22 cellular contexts compared by ENCODE assay signal in the genomic region with DNA sequence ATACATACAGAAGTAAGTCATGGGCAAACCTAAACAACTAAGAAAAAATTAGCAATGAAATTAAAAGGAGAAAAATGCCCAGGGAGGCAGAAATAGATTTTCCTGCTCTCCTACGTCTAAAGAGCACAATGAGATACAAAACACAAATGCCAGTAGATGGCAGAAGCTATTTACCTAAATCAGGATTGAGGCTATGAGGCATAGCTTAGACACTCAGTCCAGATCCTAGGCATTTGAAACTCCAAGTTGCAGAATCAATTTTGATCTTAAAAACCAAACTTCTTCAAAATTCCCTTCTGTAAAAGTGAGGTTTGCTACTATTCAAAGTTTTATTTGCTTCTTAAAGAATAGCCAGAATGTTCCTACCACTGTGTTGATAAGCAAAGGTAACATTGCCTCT.
A peak's percentile ranks its signal among the peaks of the same experiment; 100 is the strongest.
DNase-seq lines count a peak whose midpoint lies in the region; ATAC-seq and TF ChIP-seq lines count a peak whose summit lies in the region.
"Had no signal": no experiment of that assay in that cellular context is flagged by ENCODE, and none has a peak within 500 bp of the region (broad histone marks: within the 10 kb centered on the region; RNA-seq: fewer than 3 reads in every experiment).

No MANE protein-coding gene starts in this region.

- 20% methylated on average over 1 of the region's 1 CpG for WGBS in hepatocyte (ENCODE audit: low lambda C conversion rate, missing lambda C conversion rate)

- H4K20me1 ChIP-seq in Loucy (ENCODE audit: insufficient read depth, low read length, poor library complexity, severe bottlenecking) (no peaks in the 10 kb centered on the region), hepatocyte (ENCODE audit: insufficient read depth, poor library complexity, severe bottlenecking) (no peaks in the 10 kb centered on the region)

- in situ Hi-C loops in astrocyte of the cerebellum (cut with HindIII; ENCODE audit: low sequenced_read_pairs) = no loop called here

- H3K9me3 Mint-ChIP-seq in activated naive CD8-positive, alpha-beta T cell treated with anti-CD3 and anti-CD28 coated beads, Interleukin-2, amount 50 U/mL, for 24 hours = no peaks in the 10 kb centered on the region
- H3K9me3 Mint-ChIP-seq: activated CD4-positive, alpha-beta T cell treated with anti-CD3 and anti-CD28 coated beads, Interleukin-2, amount 10 ng/mL, durations not matched to agents 7 days and 5 days; stimulated activated naive CD8-positive, alpha-beta T cell treated with anti-CD3 and anti-CD28 coated beads, Interleukin-15, amount 100 ng/mL, for 72 hours had no signal

- H3K36me3 ChIP-seq in Loucy (ENCODE audit: insufficient read depth, low read length) = no peaks in the 10 kb centered on the region
- no peaks in the 10 kb centered on the region for H3K36me3 ChIP-seq in hepatocyte (replicated peaks; ENCODE audit: insufficient read depth, low read depth)
- H3K36me3 ChIP-seq: upper lobe of left lung had no signal

- H3K9me3 ChIP-seq in AG04450 (ENCODE audit: control insufficient read depth, insufficient read depth, low read length) (no peaks in the 10 kb centered on the region), Loucy (ENCODE audit: insufficient read depth, low read depth, low read length) (no peaks in the 10 kb centered on the region), hepatocyte (ENCODE audit: low read depth) (no peaks in the 10 kb centered on the region)
- H3K9me3 ChIP-seq: upper lobe of left lung had no signal

- no peak overlapping the region for H3K4me3 Mint-ChIP-seq in activated naive CD8-positive, alpha-beta T cell treated with anti-CD3 and anti-CD28 coated beads, Interleukin-2, amount 50 U/mL, for 24 hours
- H3K4me3 Mint-ChIP-seq: activated CD4-positive, alpha-beta T cell treated with anti-CD3 and anti-CD28 coated beads, Interleukin-2, amount 10 ng/mL, durations not matched to agents 7 days and 5 days had no signal

- H2AFZ ChIP-seq in Loucy (ENCODE audit: low read length) = no peak overlapping the region
- no peak overlapping the region for H2AFZ ChIP-seq in hepatocyte

- no peaks in the 10 kb centered on the region for H3K27me3 ChIP-seq in AG04450 (ENCODE audit: control insufficient read depth, insufficient read depth, low read length)
- H3K27me3 ChIP-seq in Loucy (ENCODE audit: insufficient read depth, low read length, poor library complexity, severe bottlenecking) = no peaks in the 10 kb centered on the region
- peaks cover 3% of the 10 kb centered on the region for H3K27me3 ChIP-seq in hepatocyte
- H3K27me3 ChIP-seq: upper lobe of left lung had no signal

- H3K36me3 Mint-ChIP-seq in activated naive CD8-positive, alpha-beta T cell treated with anti-CD3 and anti-CD28 coated beads, Interleukin-2, amount 50 U/mL, for 24 hours (ENCODE audit: low read depth) = no peaks in the 10 kb centered on the region

- no peaks in the 10 kb centered on the region for H3F3A ChIP-seq in Loucy (ENCODE audit: low read depth)

- H3K4me1 Mint-ChIP-seq in activated naive CD8-positive, alpha-beta T cell treated with anti-CD3 and anti-CD28 coated beads, Interleukin-2, amount 50 U/mL, for 24 hours = peaks cover 16% of the 10 kb centered on the region

- CTCF ChIA-PET in AG04450 (lab: Charles Lee) = interaction anchor here (0.8 to 4.6 kb wide), 15 partner anchors 8 to 157 kb away, joined by 3 to 46 read pairs (median 3); no protein-coding TSS in a partner anchor

- H3K4me3 ChIP-seq in AG04450 (ENCODE audit: low read depth, low read length) (no peak overlapping the region), Loucy (ENCODE audit: low read length, poor library complexity, severe bottlenecking) (no peak overlapping the region), astrocyte of the cerebellum (ENCODE audit: low read depth, low read length) (no peak overlapping the region), hepatocyte (no peak overlapping the region)
- H3K4me3 ChIP-seq: coronary artery, upper lobe of left lung had no signal

- peaks cover 14% of the 10 kb centered on the region for H3K4me1 ChIP-seq in Loucy (ENCODE audit: insufficient read depth, low read length, poor library complexity, severe bottlenecking)
- no peaks in the 10 kb centered on the region for H3K4me1 ChIP-seq in hepatocyte (ENCODE audit: insufficient read depth)
- H3K4me1 ChIP-seq: upper lobe of left lung had no signal

- H3K4me2 ChIP-seq in Loucy (ENCODE audit: low read depth, low read length, poor library complexity, severe bottlenecking) (no peak overlapping the region), hepatocyte (no peak overlapping the region)
- H3K4me2 ChIP-seq: KMS-11 had no signal

- no peak overlapping the region for H3K9ac ChIP-seq in Loucy (ENCODE audit: low read depth, low read length, poor library complexity, severe bottlenecking)
- H3K9ac ChIP-seq: KMS-11 had no signal

- no peak overlapping the region for H3K27ac Mint-ChIP-seq in activated naive CD8-positive, alpha-beta T cell treated with anti-CD3 and anti-CD28 coated beads, Interleukin-2, amount 50 U/mL, for 24 hours
- H3K27ac Mint-ChIP-seq: activated CD4-positive, alpha-beta T cell treated with anti-CD3 and anti-CD28 coated beads, Interleukin-2, amount 10 ng/mL, durations not matched to agents 7 days and 5 days; stimulated activated naive CD8-positive, alpha-beta T cell treated with anti-CD3 and anti-CD28 coated beads, Interleukin-15, amount 100 ng/mL, for 72 hours had no signal

- H3K9me2 ChIP-seq in Loucy (replicated peaks; ENCODE audit: low read depth, low read length) = no peaks in the 10 kb centered on the region
- H3K9me2 ChIP-seq in hepatocyte (replicated peaks; ENCODE audit: insufficient read depth) = no peaks in the 10 kb centered on the region

- peak; percentile 68 for TF ChIP-seq CTCF in AG04450 (IDR thresholded peaks at IDR 0.05; ENCODE audit: low read depth, low read length)
- TF ChIP-seq CTCF in Loucy (conservative IDR thresholded peaks at IDR 0.05; ENCODE audit: low read length) = peak; percentile 31; the same call in 1 of the 2 replicates
- no peak for TF ChIP-seq CTCF in astrocyte of the cerebellum (IDR thresholded peaks at IDR 0.05; ENCODE audit: low read depth, low read length, missing control alignments)
- TF ChIP-seq CTCF in hepatocyte (IDR thresholded peaks at IDR 0.05; ENCODE audit: poor library complexity) = peak; percentile 40

- DNase-seq in AG04450 (ENCODE audit: low read depth, low spot score) (peak; percentile 20), astrocyte of the cerebellum (ENCODE audit: low read depth) (peak; percentile 11), hepatocyte (ENCODE audit: low spot score) (peak; percentile 19), cerebellar cortex (ENCODE audit: low spot score) (no peak), 8988T (no peak)
- DNase-seq in activated naive CD8-positive, alpha-beta T cell treated with anti-CD3 and anti-CD28 coated beads, Interleukin-2, amount 50 U/mL, for 24 hours = no peak
- DNase-seq: activated CD4-positive, alpha-beta T cell treated with anti-CD3 and anti-CD28 coated beads, Interleukin-2, amount 10 ng/mL, durations not matched to agents 7 days and 5 days; activated CD8-positive, alpha-beta memory T cell treated with anti-CD3 and anti-CD28 coated beads, Interleukin-2, amount 50 U/mL, for 48 hours; activated effector memory CD4-positive, alpha-beta T cell treated with anti-CD3 and anti-CD28 coated beads, Interleukin-2, amount 50 U/mL, for 16 hours; anterior cingulate cortex; NCI-H1105 treated with DMSO at 0.1 percent for 48 hours; NCI-H526; OCI-M1; stimulated activated CD4-positive, alpha-beta T cell treated with anti-CD3 and anti-CD28 coated beads, Interleukin-2, amount 100 ng/mL, for 24 hours; stimulated activated naive CD8-positive, alpha-beta T cell treated with anti-CD3 and anti-CD28 coated beads, Interleukin-15, amount 100 ng/mL, for 72 hours; upper lobe of left lung had no signal

- ATAC-seq in GM19452 (IDR thresholded peaks at IDR 0.05; ENCODE audit: unreplicated experiment) = no peak
- no peak for ATAC-seq in activated naive CD8-positive, alpha-beta T cell treated with anti-CD3 and anti-CD28 coated beads, Interleukin-2, amount 50 U/mL, for 24 hours
- ATAC-seq: HCT116; stimulated activated naive CD8-positive, alpha-beta T cell treated with anti-CD3 and anti-CD28 coated beads, Interleukin-15, amount 100 ng/mL, for 72 hours had no signal

- POLR2A ChIA-PET in AG04450 (lab: Yijun Ruan, JAX) = no interaction called here

- no peak overlapping the region for H3K27ac ChIP-seq in AG04450 (ENCODE audit: low read depth, low read length)
- H3K27ac ChIP-seq in hepatocyte = no peak overlapping the region
- H3K27ac ChIP-seq: coronary artery, epithelial cell of prostate, KMS-11, upper lobe of left lung had no signal

- no peaks in the 10 kb centered on the region for H3K79me2 ChIP-seq in Loucy (ENCODE audit: insufficient read depth, low read length)
- no peaks in the 10 kb centered on the region for H3K79me2 ChIP-seq in hepatocyte

- no peaks in the 10 kb centered on the region for H3K27me3 Mint-ChIP-seq in activated naive CD8-positive, alpha-beta T cell treated with anti-CD3 and anti-CD28 coated beads, Interleukin-2, amount 50 U/mL, for 24 hours
- H3K27me3 Mint-ChIP-seq: activated CD4-positive, alpha-beta T cell treated with anti-CD3 and anti-CD28 coated beads, Interleukin-2, amount 10 ng/mL, durations not matched to agents 7 days and 5 days; stimulated activated naive CD8-positive, alpha-beta T cell treated with anti-CD3 and anti-CD28 coated beads, Interleukin-15, amount 100 ng/mL, for 72 hours had no signal

Comparison
In these comparisons a context has a peak if more than half of its experiments do, and no peak if none do; other contexts are left out.
1. DNase-seq: peak in AG04450 (single experiment), astrocyte of the cerebellum (single experiment) and hepatocyte (single experiment); none in cerebellar cortex (single experiment), 8988T (single experiment) and activated naive CD8-positive, alpha-beta T cell treated with anti-CD3 and anti-CD28 coated beads, Interleukin-2, amount 50 U/mL, for 24 hours (single experiment).